ENCODE assay signal across 21 cellular contexts in the genomic region with DNA sequence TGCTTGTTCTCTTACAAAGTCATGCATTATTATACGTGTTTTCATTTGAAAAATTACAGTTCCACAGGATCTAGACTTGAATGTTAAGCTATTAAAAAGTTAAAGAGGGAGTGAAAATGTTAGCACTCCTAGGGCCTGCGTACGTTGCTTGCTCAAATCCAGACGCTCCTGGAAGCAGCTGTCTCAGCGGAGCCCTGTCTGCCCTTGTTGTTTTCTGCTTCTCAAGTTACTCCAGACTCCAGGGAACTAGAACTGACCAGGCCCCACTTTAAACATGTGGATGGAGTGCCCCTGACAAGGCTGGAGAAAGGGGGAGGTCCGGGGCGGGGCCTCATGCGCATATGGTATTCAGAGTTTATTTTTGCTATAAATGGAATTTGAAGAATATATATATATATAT. TPM values are rescaled to one million over a fixed set of nuclear protein-coding genes. Genes with fewer than 3 reads are reported as not detected.
A peak's percentile ranks its signal among the peaks of the same experiment; 100 is the strongest.
DNase-seq lines count a peak whose midpoint lies in the region; ATAC-seq and TF ChIP-seq lines count a peak whose summit lies in the region.
"Had no signal": no experiment of that assay in that cellular context is flagged by ENCODE, and none has a peak within 500 bp of the region (broad histone marks: within the 10 kb centered on the region; RNA-seq: fewer than 3 reads in every experiment).

No MANE protein-coding gene starts in this region.

- no peaks in the 10 kb centered on the region for H3K9me3 Mint-ChIP-seq in WTC11
- H3K9me3 Mint-ChIP-seq: stimulated activated naive B cell treated with anti-CD40 and anti-IgM and Interleukin-4, amounts not matched to agents 10 μg/mL and 1 μg/mL and 100 μg/mL, for 72 hours had no signal

- no peaks in the 10 kb centered on the region for H3K36me3 Mint-ChIP-seq in WTC11

- peak overlapping the region; percentile 40 for H2AFZ ChIP-seq in neuronal stem cell (ENCODE audit: low read length)

- H3K9me3 ChIP-seq in left ventricle myocardium inferior (replicated peaks), result no peaks in the 10 kb centered on the region
- peaks cover 0 to 4% of the 10 kb centered on the region in 2 donors for H3K9me3 ChIP-seq in neuronal stem cell (replicated peaks in 1 of 2; ENCODE audit: control insufficient read depth in 2 of 2, insufficient read depth in 1 of 2, low read depth in 1 of 2, low read length in 2 of 2)
- H3K9me3 ChIP-seq: gastroesophageal sphincter, transverse colon had no signal

- no peak overlapping the region for H3K23ac ChIP-seq in neuronal stem cell (ENCODE audit: low read depth, low read length, poor library complexity)

- H3K14ac ChIP-seq in neuronal stem cell (ENCODE audit: low read length), result no peak overlapping the region

- no peak overlapping the region for H3K18ac ChIP-seq in neuronal stem cell (ENCODE audit: low read length)

- H3K4me3 ChIP-seq in left ventricle myocardium inferior (no peak overlapping the region), neuronal stem cell (ENCODE audit: low read length in 2 of 2) (no peak overlapping the region)
- H3K4me3 ChIP-seq: coronary artery, gastroesophageal sphincter, transverse colon had no signal

- ATAC-seq in WTC11 (peak; percentile 41; the same call in 1 of the 2 replicates), HG02798 (IDR thresholded peaks at IDR 0.05; ENCODE audit: poor library complexity, unreplicated experiment) (no peak), GM21515 (IDR thresholded peaks at IDR 0.05; ENCODE audit: unreplicated experiment) (no peak)
- ATAC-seq: gastroesophageal sphincter; stimulated activated naive B cell treated with anti-CD40 and anti-IgM and Interleukin-4, amounts not matched to agents 10 μg/mL and 1 μg/mL and 100 μg/mL, for 72 hours had no signal

- H3K4me1 Mint-ChIP-seq in WTC11, result peaks cover 5% of the 10 kb centered on the region

- no peak overlapping the region for H2BK5ac ChIP-seq in neuronal stem cell (ENCODE audit: low read length)

- H4K8ac ChIP-seq in neuronal stem cell (ENCODE audit: low read depth, low read length), result no peak overlapping the region

- no peak overlapping the region for H3K4me3 Mint-ChIP-seq in WTC11
- H3K4me3 Mint-ChIP-seq: stimulated activated naive B cell treated with anti-CD40 and anti-IgM and Interleukin-4, amounts not matched to agents 10 μg/mL and 1 μg/mL and 100 μg/mL, for 72 hours had no signal

- H3K36me3 ChIP-seq in left ventricle myocardium inferior, result no peaks in the 10 kb centered on the region
- H3K36me3 ChIP-seq in neuronal stem cell (replicated peaks in 1 of 2; ENCODE audit: control insufficient read depth in 2 of 2, insufficient read depth in 2 of 2, low read length in 2 of 2), result no peaks in the 10 kb centered on the region
- H3K36me3 ChIP-seq: gastroesophageal sphincter, transverse colon had no signal

- no peak overlapping the region for H2BK120ac ChIP-seq in neuronal stem cell (ENCODE audit: low read depth, low read length)

- no peak overlapping the region for H4K91ac ChIP-seq in neuronal stem cell (ENCODE audit: low read depth, low read length, poor library complexity)

- intact Hi-C loops in left ventricle myocardium inferior (cut with micrococcal nuclease), result no loop called here

- H3K27ac ChIP-seq in left ventricle myocardium inferior (replicated peaks) (peak overlapping the region; percentile 98), neuronal stem cell (replicated peaks; ENCODE audit: low read length) (no peak overlapping the region)
- H3K27ac ChIP-seq: coronary artery, RWPE1, transverse colon had no signal

- H3K79me1 ChIP-seq in neuronal stem cell (ENCODE audit: low read depth, low read length), result no peaks in the 10 kb centered on the region

- no CpG with 5 or more reads among the region's 8 CpGs for WGBS in neuronal stem cell (ENCODE audit: extremely low coverage in 2 of 2, insufficient read length in 2 of 2, insufficient replicate concordance in 1 of 2), 2 donors

- peaks cover 85% of the 10 kb centered on the region for H3K4me1 ChIP-seq in left ventricle myocardium inferior
- peaks cover 0 to 3% of the 10 kb centered on the region in 2 donors for H3K4me1 ChIP-seq in neuronal stem cell (ENCODE audit: control insufficient read depth in 2 of 2, insufficient read depth in 1 of 2, low read depth in 1 of 2, low read length in 2 of 2)

- POLR2A ChIA-PET in WTC11 (lab: Charles Lee), result no interaction called here

- CTCF ChIA-PET in WTC11 (lab: Charles Lee), result interaction anchor here (1.0 to 1.2 kb wide), 3 partner anchors 17 to 52 kb away, joined by 3 to 7 read pairs (median 3); no protein-coding TSS in a partner anchor

- H2AK5ac ChIP-seq in neuronal stem cell (ENCODE audit: low read depth, low read length), result no peak overlapping the region

- H3K27me3 ChIP-seq in left ventricle myocardium inferior (ENCODE audit: low read depth) (no peaks in the 10 kb centered on the region), neuronal stem cell (ENCODE audit: control insufficient read depth in 3 of 3, insufficient read depth in 3 of 3, low read depth in 1 of 3, low read length in 3 of 3) (no peaks in the 10 kb centered on the region)
- H3K27me3 ChIP-seq: gastroesophageal sphincter, transverse colon had no signal

- peak; percentile 34 for DNase-seq in LHCN-M2 (ENCODE audit: low read depth)
- DNase-seq in WTC11 (ENCODE audit: low spot score), result no peak
- no peak for DNase-seq in left ventricle myocardium inferior
- DNase-seq in neuronal stem cell (ENCODE audit: low spot score), result no peak
- no peak for DNase-seq in stimulated activated CD8-positive, alpha-beta memory T cell treated with anti-CD3 and anti-CD28 coated beads, Interleukin-4, amount 100 ng/mL, for 48 hours
- DNase-seq in NCI-H345 (lab: John Stamatoyannopoulos, UW), result no peak
- DNase-seq: AML-193; amniotic stem cell; GDM1; H7; midbrain; NCI-H1930; occipital lobe; stimulated activated naive B cell treated with anti-CD40 and anti-IgM and Interleukin-4, amounts not matched to agents 10 μg/mL and 1 μg/mL and 100 μg/mL, for 72 hours; T-helper 1 cell; transverse colon had no signal

- H3K27ac Mint-ChIP-seq in WTC11, result no peak overlapping the region
- H3K27ac Mint-ChIP-seq: stimulated activated naive B cell treated with anti-CD40 and anti-IgM and Interleukin-4, amounts not matched to agents 10 μg/mL and 1 μg/mL and 100 μg/mL, for 72 hours had no signal

- no peak overlapping the region for H2BK15ac ChIP-seq in neuronal stem cell (ENCODE audit: low read length)

- no peak overlapping the region for H3K4ac ChIP-seq in neuronal stem cell (ENCODE audit: low read length)

- no peak overlapping the region for H3K9ac ChIP-seq in neuronal stem cell (ENCODE audit: low read depth, low read length, poor library complexity)

- no peak overlapping the region for H3K4me2 ChIP-seq in neuronal stem cell (ENCODE audit: insufficient read depth, low read length, poor library complexity, severe bottlenecking)

- TF ChIP-seq CTCF in WTC11 (IDR thresholded peaks at IDR 0.05) (no peak), left ventricle myocardium inferior (IDR thresholded peaks at IDR 0.05; ENCODE audit: borderline replicate concordance) (no peak)

- H3K27me3 Mint-ChIP-seq in WTC11 (ENCODE audit: low read depth), result no peaks in the 10 kb centered on the region
- H3K27me3 Mint-ChIP-seq: stimulated activated naive B cell treated with anti-CD40 and anti-IgM and Interleukin-4, amounts not matched to agents 10 μg/mL and 1 μg/mL and 100 μg/mL, for 72 hours had no signal

- H2BK12ac ChIP-seq in neuronal stem cell (ENCODE audit: low read length), result no peak overlapping the region

TF ChIP-seq in WTC11, 78 proteins besides CTCF, POLR2A, EP300 and RAD21 (continues in another document):
- TF ChIP-seq NR3C1 (CRISPR knock-in tag; conservative IDR thresholded peaks at IDR 0.05; ENCODE audit: low read depth), result no peak
- no peak for TF ChIP-seq ZBTB43 (CRISPR knock-in tag; IDR thresholded peaks at IDR 0.05)
- TF ChIP-seq TEAD4 (CRISPR knock-in tag; IDR thresholded peaks at IDR 0.05), result no peak
- TF ChIP-seq ZNF121 (CRISPR knock-in tag; IDR thresholded peaks at IDR 0.05), result no peak
- TF ChIP-seq CREM (CRISPR knock-in tag; IDR thresholded peaks at IDR 0.05), result no peak
- no peak for TF ChIP-seq SOX15 (CRISPR knock-in tag; IDR thresholded peaks at IDR 0.05)
- TF ChIP-seq CDX4 (CRISPR knock-in tag; IDR thresholded peaks at IDR 0.05; ENCODE audit: borderline replicate concordance), result no peak
- TF ChIP-seq IRF2 (CRISPR knock-in tag; IDR thresholded peaks at IDR 0.05; ENCODE audit: borderline replicate concordance, low read depth), result no peak

RNA-seq across cellular contexts. Expression of gene PARVB, which starts 9.6 kb away (rescaled TPM):
- total RNA-seq in LHCN-M2 (2014; rRNA removed) (51.7 and 60.7 TPM in 2 replicates), WTC11 (2021) (3.3 to 5.0 TPM (median 4.9 TPM) in 3 replicates), left ventricle myocardium inferior (155 TPM)
- 42.2 TPM for polyA plus RNA-seq in LHCN-M2 (2012)
- polyA plus RNA-seq in neuronal stem cell (2013, experiment 1 of 2), result 7.7 TPM
- 7.4 TPM for polyA plus RNA-seq in neuronal stem cell (2013, experiment 2 of 2)
